8 cellular contexts compared by ENCODE assay signal in the genomic region with DNA sequence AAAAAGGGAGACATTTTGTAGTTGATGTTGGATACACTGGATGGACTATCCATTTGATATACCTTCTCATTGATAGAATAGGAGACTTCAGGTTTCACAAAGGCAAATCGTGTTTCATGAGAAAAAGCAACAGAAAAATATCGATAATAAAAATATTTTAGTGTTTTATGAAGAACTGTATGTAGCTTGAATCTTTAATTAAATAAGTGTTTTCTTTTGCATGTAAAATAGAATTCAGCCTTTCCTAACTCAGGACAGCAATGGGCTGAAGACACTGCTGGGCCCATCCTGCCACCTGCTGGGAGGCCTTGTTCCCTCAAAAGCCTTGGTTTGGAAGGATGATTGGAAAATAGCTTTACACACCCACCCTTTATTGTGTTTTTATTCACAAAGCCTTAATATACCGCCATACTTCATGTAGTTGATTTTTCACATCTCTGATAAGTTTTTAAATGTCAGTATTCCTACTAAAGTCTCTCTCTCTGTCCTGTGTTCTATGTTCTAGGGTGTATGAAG.
DNase-seq lines count a peak whose midpoint lies in the region; ATAC-seq, FAIRE-seq and TF ChIP-seq lines count a peak whose summit lies in the region.
"Not testable (repeated sequence)": the region's sequence is repeated elsewhere in the genome, so short reads cannot be mapped to it uniquely, and the experiment has no call there.

No MANE protein-coding gene starts in this region.

- not testable (repeated sequence) for H3K9me3 Mint-ChIP-seq in progenitor cell of endocrine pancreas (ENCODE audit: low read depth)

- not testable (repeated sequence) for H2AFZ ChIP-seq in HepG2 (ENCODE audit: low read length)

- WGBS in HepG2 (ENCODE audit: low lambda C conversion rate) = 0% methylated on average over 3 of the region's 3 CpGs

- POLR2A ChIA-PET in HepG2 (lab: Yijun Ruan, JAX) = not testable (repeated sequence)

- not testable (repeated sequence) for BruUV-seq in HepG2 (replicated peaks; lab: Mats Ljungman, UMichigan)

- H3K36me3 Mint-ChIP-seq in progenitor cell of endocrine pancreas (ENCODE audit: insufficient read depth) = not testable (repeated sequence)

- H3K4me3 Mint-ChIP-seq in progenitor cell of endocrine pancreas (ENCODE audit: low read depth) = not testable (repeated sequence)

- TF ChIP-seq RAD21 in HepG2 (CRISPR knock-in tag; IDR thresholded peaks at IDR 0.05) = not testable (repeated sequence)

- not testable (repeated sequence) for H4K20me1 ChIP-seq in HepG2 (ENCODE audit: insufficient read depth, low read length)

- not testable (repeated sequence) for H3K27ac Mint-ChIP-seq in progenitor cell of endocrine pancreas

- H3K4me2 ChIP-seq in HepG2 (ENCODE audit: low read depth, low read length) = not testable (repeated sequence)

- DNase-seq in BE2C; colonic mucosa; foreskin fibroblast; HepG2 (ENCODE audit: low spot score); progenitor cell of endocrine pancreas (ENCODE audit: low spot score, unreplicated experiment); urothelium cell line (ENCODE audit: low spot score): not testable (repeated sequence)

- not testable (repeated sequence) for H3K4me1 ChIP-seq in BE2C; colonic mucosa; HepG2 (ENCODE audit: insufficient read depth, low read length)

- peak; percentile 64 for ATAC-seq in HepG2

- not testable (repeated sequence) for H3K9me3 ChIP-seq in BE2C; colonic mucosa; HepG2 (ENCODE audit: low read length)

- H3K27ac ChIP-seq in VCaP; colonic mucosa; HepG2 (ENCODE audit: extremely low read length, insufficient read depth, low read length): not testable (repeated sequence)

- CTCF ChIA-PET in HepG2 (lab: Yijun Ruan, JAX; ENCODE audit: low intra/inter-chr PET ratio, low total read pairs) = interaction anchor here (1.1 kb wide), 1 partner anchor 170 kb away, joined by 3 read pairs; no protein-coding TSS in a partner anchor

- intact Hi-C loops in colonic mucosa (cut with DNase I) = loop anchor here (5.0 kb wide), 1 partner anchor 173 kb away; no protein-coding TSS in a partner anchor
- intact Hi-C loops in HepG2 (cut with micrococcal nuclease; ENCODE audit: unreplicated experiment) = loop anchor here (2.0 kb wide), 1 partner anchor 331 kb away; no protein-coding TSS in a partner anchor

- H3K36me3 ChIP-seq in BE2C; colonic mucosa; HepG2 (replicated peaks in 1 of 2; ENCODE audit: control insufficient read depth in 1 of 2, insufficient read depth in 2 of 2, low read length in 2 of 2): not testable (repeated sequence)

- TF ChIP-seq EP300 in HepG2 (IDR thresholded peaks at IDR 0.05; ENCODE audit: low read depth in 2 of 2, low read length in 2 of 2); HepG2 (CRISPR knock-in tag; IDR thresholded peaks at IDR 0.05; ENCODE audit: borderline replicate concordance): not testable (repeated sequence)

- not testable (repeated sequence) for H3K4me3 ChIP-seq in BE2C (ENCODE audit: low read depth, low read length); colonic mucosa; foreskin fibroblast (ENCODE audit: low read depth in 1 of 2, low read length in 2 of 2); HepG2 (replicated peaks in 1 of 3; ENCODE audit: insufficient read depth in 1 of 3, low read depth in 2 of 3, low read length in 3 of 3)

- peak; percentile 94 for FAIRE-seq in HepG2 (lab: Jason Lieb, UNC)
- FAIRE-seq in urothelium cell line (lab: Jason Lieb, UNC) = peak; percentile 50

- not testable (repeated sequence) for TF ChIP-seq POLR2A in HepG2 (IDR thresholded peaks at IDR 0.05; ENCODE audit: insufficient read depth in 1 of 2, low read depth in 2 of 2, low read length in 2 of 2)

- not testable (repeated sequence) for H3K4me1 Mint-ChIP-seq in progenitor cell of endocrine pancreas (ENCODE audit: low read depth)

- H3K27me3 Mint-ChIP-seq in progenitor cell of endocrine pancreas = peaks cover 70% of the 10 kb centered on the region

- H3K79me2 ChIP-seq in HepG2 (ENCODE audit: insufficient read depth, low read length) = not testable (repeated sequence)

- H3K27me3 ChIP-seq in BE2C, colonic mucosa: not testable (repeated sequence)
- peaks cover 1 to 14% of the 10 kb centered on the region in 2 experiments; a peak in 3 of 5 replicates for H3K27me3 ChIP-seq in HepG2 (ENCODE audit: control insufficient read depth in 1 of 2, insufficient read depth in 2 of 2, low read length in 2 of 2)

- in situ Hi-C loops in HepG2 (cut with HindIII; ENCODE audit: extremely low pct_ligation_motif_present, low pct_unique_long_range_greater_than_20kb) = loop anchor here (10.0 kb wide), 1 partner anchor 165 kb away; a partner anchor contains a TSS

- not testable (repeated sequence) for H3K9ac ChIP-seq in colonic mucosa (ENCODE audit: low read depth in 2 of 2, low read length in 2 of 2); HepG2 (ENCODE audit: insufficient read depth, low read depth, low read length)

- TF ChIP-seq CTCF in BE2C (IDR thresholded peaks at IDR 0.05; ENCODE audit: low read depth, low read length) (peak; percentile 39), LNCAP (IDR thresholded peaks at IDR 0.05) (peak; percentile 40), VCaP (conservative IDR thresholded peaks at IDR 0.05) (peak; percentile 78), colonic mucosa (IDR thresholded peaks at IDR 0.05) (peak; percentile 48), foreskin fibroblast (IDR thresholded peaks at IDR 0.05; ENCODE audit: low read depth, low read length) (peak; percentile 35), HepG2 (CRISPR knock-in tag; IDR thresholded peaks at IDR 0.05) (0 out of 2 replicates have a peak, but pooled peaks have one; percentile 9), progenitor cell of endocrine pancreas (IDR thresholded peaks at IDR 0.05; ENCODE audit: unreplicated experiment) (peak; percentile 50)

TF ChIP-seq in HepG2, 621 proteins besides CTCF, POLR2A, EP300 and RAD21:
- TF ChIP-seq STAG1 (CRISPR knock-in tag; IDR thresholded peaks at IDR 0.05) = peak; percentile 44

Comparison
In these comparisons a context has a peak if more than half of its experiments do, and no peak if none do; other contexts are left out.
1. CTCF ChIP-seq: peak in every context shown above with its lines; median percentile 78 in VCaP; 50 in progenitor cell of endocrine pancreas; 48 in colonic mucosa; 40 in LNCAP; 39 in BE2C; 35 in foreskin fibroblast; 9 in HepG2.